In the genomic region with DNA sequence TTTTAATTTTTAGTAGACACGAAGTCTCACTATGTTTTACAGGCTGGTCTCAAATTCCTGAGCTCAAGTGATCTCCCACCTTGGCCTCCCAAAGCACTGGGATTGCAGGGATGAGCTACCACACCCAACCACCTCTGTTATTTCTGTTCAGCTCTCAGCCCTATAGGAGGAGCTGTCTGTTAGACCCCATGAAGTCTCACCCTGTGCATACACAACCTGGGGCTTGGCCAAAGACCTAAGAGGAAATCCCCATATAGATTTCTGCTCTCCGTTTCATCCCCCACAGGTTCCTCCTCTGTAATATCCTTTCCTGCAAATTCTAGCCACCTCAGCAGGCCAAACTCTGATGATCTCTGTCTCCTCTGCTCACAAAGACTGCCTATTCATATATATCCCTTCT, we compare ENCODE assay signal across 27 cellular contexts. TPM values are rescaled to one million over a fixed set of nuclear protein-coding genes. Genes with fewer than 3 reads are reported as not detected.
A peak's percentile ranks its signal among the peaks of the same experiment; 100 is the strongest.
DNase-seq lines count a peak whose midpoint lies in the region; ATAC-seq and TF ChIP-seq lines count a peak whose summit lies in the region.
"Had no signal": no experiment of that assay in that cellular context is flagged by ENCODE, and none has a peak within 500 bp of the region (broad histone marks: within the 10 kb centered on the region; RNA-seq: fewer than 3 reads in every experiment).

No MANE protein-coding gene starts in this region.

- H2BK120ac ChIP-seq in H9 (ENCODE audit: low read depth, low read length, poor library complexity, severe bottlenecking): no peak overlapping the region

- no peaks in the 10 kb centered on the region for H3K9me3 ChIP-seq in H9 (ENCODE audit: control insufficient read depth, low read depth, low read length)
- H3K9me3 ChIP-seq in T-helper 17 cell (ENCODE audit: control insufficient read depth, low read length, poor library complexity, severe bottlenecking): no peaks in the 10 kb centered on the region
- no peaks in the 10 kb centered on the region for H3K9me3 ChIP-seq in lower lobe of right lung
- H3K9me3 ChIP-seq: gastrocnemius medialis, HAP-1, mucosa of descending colon, psoas muscle, tibial artery had no signal

- H3K4me3 ChIP-seq in GM12865 (ENCODE audit: low read depth, low read length) (no peak overlapping the region), lower lobe of right lung (no peak overlapping the region)
- H3K4me3 ChIP-seq: gastrocnemius medialis, HAP-1, hepatocyte, mucosa of descending colon, psoas muscle, SK-N-MC, tibial artery had no signal

- H3K4me1 Mint-ChIP-seq in H9: no peaks in the 10 kb centered on the region
- peaks cover 2% of the 10 kb centered on the region for H3K4me1 Mint-ChIP-seq in T-helper 17 cell
- H3K4me1 Mint-ChIP-seq in endothelial cell (ENCODE audit: unreplicated experiment): peaks cover 6% of the 10 kb centered on the region
- H3K4me1 Mint-ChIP-seq: natural killer cell had no signal

- H4K5ac ChIP-seq in H9 (ENCODE audit: insufficient read length, low read depth, low read length): no peak overlapping the region

- H3K79me2 ChIP-seq in H9 (ENCODE audit: insufficient read depth, low read length): no peaks in the 10 kb centered on the region
- H3K79me2 ChIP-seq: hepatocyte had no signal

- no peak overlapping the region for H2BK12ac ChIP-seq in H9 (ENCODE audit: insufficient read length, low read depth, low read length)

- ATAC-seq in T-helper 17 cell: no peak
- no peak for ATAC-seq in lower lobe of right lung
- ATAC-seq: activated T-cell treated with anti-CD3 and anti-CD28 coated beads, Interleukin-2, amount 50 U/mL, for 4 hours; gastrocnemius medialis; left cardiac atrium; mucosa of descending colon; natural killer cell; psoas muscle; sciatic nerve had no signal

- no CpG with 5 or more reads among the region's 2 CpGs for whole genome bisulfite sequencing in H9 (ENCODE audit: extremely low coverage, insufficient read length, low lambda C conversion rate)

- peaks cover 3 to 9% (median 4%) of the 10 kb centered on the region in 3 experiments; a peak in 5 of 7 replicates for H3K36me3 Mint-ChIP-seq in H9 (ENCODE audit: insufficient read depth in 1 of 3, low read depth in 3 of 3)
- peaks cover 2% of the 10 kb centered on the region for H3K36me3 Mint-ChIP-seq in T-helper 17 cell (ENCODE audit: low read depth)
- no peaks in the 10 kb centered on the region for H3K36me3 Mint-ChIP-seq in endothelial cell (ENCODE audit: low read depth, unreplicated experiment)
- H3K36me3 Mint-ChIP-seq: natural killer cell had no signal

- no peak overlapping the region for H3K4me3 Mint-ChIP-seq in H9
- H3K4me3 Mint-ChIP-seq in T-helper 17 cell: no peak overlapping the region
- no peak overlapping the region for H3K4me3 Mint-ChIP-seq in endothelial cell (ENCODE audit: unreplicated experiment)
- H3K4me3 Mint-ChIP-seq: activated T-cell treated with anti-CD3 and anti-CD28 coated beads, Interleukin-2, amount 50 U/mL, for 4 hours; natural killer cell had no signal

- H2BK5ac ChIP-seq in H9 (ENCODE audit: insufficient read length, low read length): no peak overlapping the region

- H4K91ac ChIP-seq in H9 (ENCODE audit: insufficient read length, low read depth, low read length): no peak overlapping the region

- no peak overlapping the region for H3T11ph ChIP-seq in H9 (ENCODE audit: low read length)

- H4K8ac ChIP-seq in H9 (replicated peaks; ENCODE audit: insufficient read length, low read depth, low read length): no peak overlapping the region

- intact Hi-C loops in lower lobe of right lung (cut with DNase I): no loop called here

- no peak overlapping the region for H3K4ac ChIP-seq in H9 (ENCODE audit: low read depth, low read length)

- H3K14ac ChIP-seq in H9 (ENCODE audit: insufficient read depth, low read length): no peak overlapping the region

- H3K27ac ChIP-seq in H9 (ENCODE audit: insufficient read length, low read depth, low read length) (no peak overlapping the region), lower lobe of right lung (no peak overlapping the region)
- H3K27ac ChIP-seq: gastrocnemius medialis, hepatocyte, psoas muscle, SK-N-MC, tibial artery had no signal

- H3K79me1 ChIP-seq in H9 (ENCODE audit: insufficient read depth, low read depth, low read length, poor library complexity, severe bottlenecking): no peaks in the 10 kb centered on the region

- H3K9ac ChIP-seq in H9 (ENCODE audit: extremely low read depth, insufficient read length, low read length): no peak overlapping the region

- H3K27me3 Mint-ChIP-seq in H9 (ENCODE audit: low read depth) (no peaks in the 10 kb centered on the region), T-helper 17 cell (no peaks in the 10 kb centered on the region), endothelial cell (ENCODE audit: unreplicated experiment) (no peaks in the 10 kb centered on the region)

- H4K20me1 ChIP-seq in H9 (ENCODE audit: control insufficient read depth, insufficient read depth, insufficient read length): no peaks in the 10 kb centered on the region

- H3K23ac ChIP-seq in H9 (ENCODE audit: insufficient read length, low read depth, low read length): no peak overlapping the region

- no peaks in the 10 kb centered on the region for H3K27me3 ChIP-seq in H9 (ENCODE audit: insufficient read depth, low read length)
- no peaks in the 10 kb centered on the region for H3K27me3 ChIP-seq in lower lobe of right lung (ENCODE audit: low read depth)
- H3K27me3 ChIP-seq: gastrocnemius medialis, hepatocyte, tibial artery had no signal

- H3K4me1 ChIP-seq in H9 (ENCODE audit: insufficient read depth, low read length) (no peaks in the 10 kb centered on the region), lower lobe of right lung (no peaks in the 10 kb centered on the region)
- H3K4me1 ChIP-seq: gastrocnemius medialis, HAP-1, psoas muscle, tibial artery had no signal

- H2AK5ac ChIP-seq in H9 (ENCODE audit: insufficient read length, low read length): no peak overlapping the region

- peak; percentile 31 for DNase-seq in GM12865 (ENCODE audit: low read depth)
- DNase-seq in H9: no peak
- no peak for DNase-seq in T-helper 17 cell
- no peak for DNase-seq in endothelial cell (ENCODE audit: low spot score)
- no peak for DNase-seq in SK-N-DZ (ENCODE audit: low spot score)
- DNase-seq in OCI-M2 (lab: John Stamatoyannopoulos, UW; ENCODE audit: unreplicated experiment): no peak
- DNase-seq in lower lobe of right lung: no peak
- DNase-seq: ACHN; activated T-cell treated with anti-CD3 and anti-CD28 coated beads, Interleukin-2, amount 50 U/mL, for 4 hours; central memory CD4-positive, alpha-beta T cell; DMS 273 treated with DMSO at 0.1 percent for 48 hours; gastrocnemius medialis; left cardiac atrium; mucosa of descending colon; MV-4-11; natural killer cell; NCI-H1436 treated with DMSO at 0.1 percent for 48 hours; NCI-H345; NCI-H748 treated with DMSO at 0.1 percent for 48 hours; occipital lobe; psoas muscle; RPMI8226; tibial artery had no signal

- H3K36me3 ChIP-seq in lower lobe of right lung: peaks cover 10% of the 10 kb centered on the region
- H3K36me3 ChIP-seq: gastrocnemius medialis, HAP-1 had no signal

- H3K23me2 ChIP-seq in H9 (ENCODE audit: insufficient read length, low read depth, low read length, poor library complexity, severe bottlenecking): no peaks in the 10 kb centered on the region

- H3K56ac ChIP-seq in H9 (ENCODE audit: insufficient read length, low read depth, low read length): no peak overlapping the region

- no peak overlapping the region for H3K27ac Mint-ChIP-seq in H9
- H3K27ac Mint-ChIP-seq in T-helper 17 cell: peak overlapping the region; percentile 1
- peak overlapping the region; percentile 16 for H3K27ac Mint-ChIP-seq in endothelial cell (ENCODE audit: unreplicated experiment)
- H3K27ac Mint-ChIP-seq: natural killer cell had no signal

- H2BK20ac ChIP-seq in H9 (ENCODE audit: low read depth, low read length, poor library complexity, severe bottlenecking): no peak overlapping the region

- H3K18ac ChIP-seq in H9 (ENCODE audit: insufficient read length, low read depth, low read length): no peak overlapping the region

- TF ChIP-seq CTCF in GM12865 (IDR thresholded peaks at IDR 0.05; ENCODE audit: insufficient read depth, low read depth, low read length, missing control alignments) (no peak), H9 (conservative IDR thresholded peaks at IDR 0.05) (peak; percentile 38; the same call in 2 of the 3 replicates), endothelial cell (IDR thresholded peaks at IDR 0.05; ENCODE audit: unreplicated experiment) (no peak), lower lobe of right lung (IDR thresholded peaks at IDR 0.05) (no peak)

- no peak overlapping the region for H2BK15ac ChIP-seq in H9 (ENCODE audit: low read depth, low read length)

- no peak overlapping the region for H3K4me2 ChIP-seq in H9 (ENCODE audit: insufficient read depth, insufficient read length, low read length)
- H3K4me2 ChIP-seq: hepatocyte had no signal

- H2AFZ ChIP-seq in H9 (ENCODE audit: low read length): no peak overlapping the region
- H2AFZ ChIP-seq: hepatocyte had no signal

- H3K9me3 Mint-ChIP-seq in H9 (no peaks in the 10 kb centered on the region), endothelial cell (ENCODE audit: unreplicated experiment) (no peaks in the 10 kb centered on the region)
- H3K9me3 Mint-ChIP-seq: activated T-cell treated with anti-CD3 and anti-CD28 coated beads, Interleukin-2, amount 50 U/mL, for 4 hours; natural killer cell had no signal

RNA-seq across cellular contexts. Expression of a gene that starts 56.6 kb away (rescaled TPM):
- 78.8 and 80.2 TPM in 2 replicates for total RNA-seq in H9 (2021)
- total RNA-seq in T-helper 17 cell: 10 to 100 TPM; 73.4 to 78.6 TPM
- total RNA-seq in endothelial cell (ENCODE audit: unreplicated experiment): 40.9 TPM
- 44.5 and 74.0 TPM in 2 replicates for polyA plus RNA-seq in SK-N-DZ (2014; cell fraction: cytosol; rRNA removed)
- polyA plus RNA-seq in SK-N-DZ (2014; cell fraction: nucleus; rRNA removed): 26.4 and 37.0 TPM in 2 replicates
- total RNA-seq in lower lobe of right lung: 37.2 TPM

Comparison
In these comparisons a context has a peak if more than half of its experiments do, and no peak if none do; other contexts are left out.
1. H3K27ac Mint-ChIP-seq: peak in T-helper 17 cell (single experiment) and endothelial cell (single experiment); none in H9 (0 of 3).